In genomic region chr13:59441068-59441467, GRCh38 we compare ENCODE assay signal across 7 cellular contexts.
DNase-seq lines count a peak whose midpoint lies in the region; ATAC-seq and TF ChIP-seq lines count a peak whose summit lies in the region.
"Not testable (repeated sequence)": the region's sequence is repeated elsewhere in the genome, so short reads cannot be mapped to it uniquely, and the experiment has no call there.

No MANE protein-coding gene starts in this region.

- intact Hi-C loops in activated CD4-positive, alpha-beta T cell treated with anti-CD3 and anti-CD28 coated beads for 36 hours (cut with DNase I, micrococcal nuclease), result not testable (repeated sequence)

- not testable (repeated sequence) for H3K9me3 Mint-ChIP-seq in CD8-positive, alpha-beta memory T cell; activated CD4-positive, alpha-beta T cell treated with anti-CD3 and anti-CD28 coated beads for 36 hours (ENCODE audit: low read depth); activated T-helper 17 cell treated with anti-CD3 and anti-CD28 coated beads, Interleukin-2, amount 50 U/mL, for 72 hours; activated naive CD8-positive, alpha-beta T cell (ENCODE audit: low read depth)
- peaks cover 0 to 10% (median 3%) of the 10 kb centered on the region in 9 donors for H3K9me3 Mint-ChIP-seq in naive thymus-derived CD8-positive, alpha-beta T cell

- H3K27me3 Mint-ChIP-seq in CD8-positive, alpha-beta memory T cell, result peaks cover 4 to 46% of the 10 kb centered on the region in 2 donors
- peaks cover 11% of the 10 kb centered on the region for H3K27me3 Mint-ChIP-seq in activated CD4-positive, alpha-beta T cell treated with anti-CD3 and anti-CD28 coated beads for 36 hours
- H3K27me3 Mint-ChIP-seq in activated T-helper 17 cell treated with anti-CD3 and anti-CD28 coated beads, Interleukin-2, amount 50 U/mL, for 72 hours, result peaks cover 21% of the 10 kb centered on the region
- not testable (repeated sequence) for H3K27me3 Mint-ChIP-seq in activated naive CD8-positive, alpha-beta T cell
- H3K27me3 Mint-ChIP-seq in naive thymus-derived CD8-positive, alpha-beta T cell, result peaks cover 6 to 19% (median 14%) of the 10 kb centered on the region in 5 donors

- not testable (repeated sequence) for H3F3A ChIP-seq in Loucy (ENCODE audit: low read depth)

- H3K4me1 Mint-ChIP-seq in CD8-positive, alpha-beta memory T cell, result peaks cover 4 to 11% (median 6%) of the 10 kb centered on the region in 3 donors
- not testable (repeated sequence) for H3K4me1 Mint-ChIP-seq in activated CD4-positive, alpha-beta T cell treated with anti-CD3 and anti-CD28 coated beads for 36 hours; activated T-helper 17 cell treated with anti-CD3 and anti-CD28 coated beads, Interleukin-2, amount 50 U/mL, for 72 hours
- peaks cover 13% of the 10 kb centered on the region for H3K4me1 Mint-ChIP-seq in activated naive CD8-positive, alpha-beta T cell (ENCODE audit: low read depth)
- peaks cover 0 to 13% (median 7%) of the 10 kb centered on the region in 4 donors for H3K4me1 Mint-ChIP-seq in naive thymus-derived CD8-positive, alpha-beta T cell

- H3K27ac ChIP-seq in CD8-positive, alpha-beta memory T cell (ENCODE audit: low read depth, low read length), result not testable (repeated sequence)

- not testable (repeated sequence) for H3K79me2 ChIP-seq in Loucy (ENCODE audit: insufficient read depth, low read length)

- not testable (repeated sequence) for H3K9me3 ChIP-seq in CD8-positive, alpha-beta memory T cell (ENCODE audit: low read length); Loucy (ENCODE audit: insufficient read depth, low read depth, low read length)

- not testable (repeated sequence) for TF ChIP-seq CTCF in Loucy (conservative IDR thresholded peaks at IDR 0.05; ENCODE audit: low read length)

- ATAC-seq in activated CD4-positive, alpha-beta T cell treated with anti-CD3 and anti-CD28 coated beads for 36 hours; activated T-helper 17 cell treated with anti-CD3 and anti-CD28 coated beads, Interleukin-2, amount 50 U/mL, for 72 hours (replicated peaks): not testable (repeated sequence)
- peak; percentile 55 to 77 for ATAC-seq in naive thymus-derived CD8-positive, alpha-beta T cell

- H3K36me3 ChIP-seq in CD8-positive, alpha-beta memory T cell (ENCODE audit: insufficient read depth, low read length); Loucy (ENCODE audit: insufficient read depth, low read length): not testable (repeated sequence)

- not testable (repeated sequence) for H2AFZ ChIP-seq in Loucy (ENCODE audit: low read length)

- peak overlapping the region in 1 of 8 donors; percentile 4 for H3K27ac Mint-ChIP-seq in CD8-positive, alpha-beta memory T cell
- not testable (repeated sequence) for H3K27ac Mint-ChIP-seq in activated CD4-positive, alpha-beta T cell treated with anti-CD3 and anti-CD28 coated beads for 36 hours; activated T-helper 17 cell treated with anti-CD3 and anti-CD28 coated beads, Interleukin-2, amount 50 U/mL, for 72 hours; activated naive CD8-positive, alpha-beta T cell
- peak overlapping the region in 6 of 10 donors; percentile 11 to 85 (median 70) for H3K27ac Mint-ChIP-seq in naive thymus-derived CD8-positive, alpha-beta T cell

- not testable (repeated sequence) for H3K36me3 Mint-ChIP-seq in CD8-positive, alpha-beta memory T cell; activated CD4-positive, alpha-beta T cell treated with anti-CD3 and anti-CD28 coated beads for 36 hours (ENCODE audit: low read depth); activated T-helper 17 cell treated with anti-CD3 and anti-CD28 coated beads, Interleukin-2, amount 50 U/mL, for 72 hours (ENCODE audit: low read depth); activated naive CD8-positive, alpha-beta T cell; naive thymus-derived CD8-positive, alpha-beta T cell

- not testable (repeated sequence) for H3K27me3 ChIP-seq in CD8-positive, alpha-beta memory T cell (ENCODE audit: insufficient read depth, low read length, poor library complexity, severe bottlenecking); Loucy (ENCODE audit: insufficient read depth, low read length, poor library complexity, severe bottlenecking)

- POLR2A ChIA-PET in CD8-positive, alpha-beta memory T cell (lab: Charles Lee); activated CD4-positive, alpha-beta T cell treated with anti-CD3 and anti-CD28 coated beads for 36 hours (lab: Charles Lee): not testable (repeated sequence)
- POLR2A ChIA-PET in naive thymus-derived CD8-positive, alpha-beta T cell (lab: Charles Lee), result interaction anchor here (1.0 kb wide), 1 partner anchor 49 kb away, joined by 3 read pairs; no protein-coding TSS in a partner anchor

- CTCF ChIA-PET in CD8-positive, alpha-beta memory T cell (lab: Charles Lee), result not testable (repeated sequence)
- CTCF ChIA-PET in activated CD4-positive, alpha-beta T cell treated with anti-CD3 and anti-CD28 coated beads for 36 hours (lab: Charles Lee), result interaction anchor here (1.0 kb wide), 1 partner anchor 49 kb away, joined by 3 read pairs; no protein-coding TSS in a partner anchor

- not testable (repeated sequence) for DNase-seq in CD8-positive, alpha-beta memory T cell
- peak; percentile 12 for DNase-seq in activated CD4-positive, alpha-beta T cell treated with anti-CD3 and anti-CD28 coated beads for 36 hours
- peak; percentile 57 for DNase-seq in activated CD8-positive, alpha-beta memory T cell treated with anti-CD3 and anti-CD28 coated beads for 24 hours
- peak in 1 of 10 donors; percentile 6 for DNase-seq in naive thymus-derived CD8-positive, alpha-beta T cell

- not testable (repeated sequence) for H3K4me1 ChIP-seq in CD8-positive, alpha-beta memory T cell (ENCODE audit: insufficient read depth, low read length)
- H3K4me1 ChIP-seq in Loucy (ENCODE audit: insufficient read depth, low read length, poor library complexity, severe bottlenecking), result peaks cover 56% of the 10 kb centered on the region

- not testable (repeated sequence) for H3K9me2 ChIP-seq in Loucy (replicated peaks; ENCODE audit: low read depth, low read length)

- peak overlapping the region; percentile 71 for H3K4me2 ChIP-seq in Loucy (ENCODE audit: low read depth, low read length, poor library complexity, severe bottlenecking)

- H3K9ac ChIP-seq in Loucy (ENCODE audit: low read depth, low read length, poor library complexity, severe bottlenecking), result peak overlapping the region; percentile 37

- H3K4me3 Mint-ChIP-seq in CD8-positive, alpha-beta memory T cell, result peak overlapping the region in 6 of 7 donors; percentile 0 to 83 (median 24)
- peak overlapping the region; percentile 57 for H3K4me3 Mint-ChIP-seq in activated CD4-positive, alpha-beta T cell treated with anti-CD3 and anti-CD28 coated beads for 36 hours
- H3K4me3 Mint-ChIP-seq in activated T-helper 17 cell treated with anti-CD3 and anti-CD28 coated beads, Interleukin-2, amount 50 U/mL, for 72 hours, result peak overlapping the region; percentile 33
- peak overlapping the region; percentile 74 for H3K4me3 Mint-ChIP-seq in activated naive CD8-positive, alpha-beta T cell
- H3K4me3 Mint-ChIP-seq in naive thymus-derived CD8-positive, alpha-beta T cell, result peak overlapping the region in 9 of 10 donors; percentile 16 to 88 (median 79)

- H3K4me3 ChIP-seq in CD8-positive, alpha-beta memory T cell (ENCODE audit: low read length), result not testable (repeated sequence)
- H3K4me3 ChIP-seq in Loucy (ENCODE audit: low read length, poor library complexity, severe bottlenecking), result peak overlapping the region; percentile 53

- not testable (repeated sequence) for H4K20me1 ChIP-seq in Loucy (ENCODE audit: insufficient read depth, low read length, poor library complexity, severe bottlenecking)

Comparison
In these comparisons a context has a peak if more than half of its experiments do, and no peak if none do; other contexts are left out.
1. H3K4me3 Mint-ChIP-seq: peak in every context shown above with its lines; median percentile 79 in naive thymus-derived CD8-positive, alpha-beta T cell; 74 in activated naive CD8-positive, alpha-beta T cell; 57 in activated CD4-positive, alpha-beta T cell treated with anti-CD3 and anti-CD28 coated beads for 36 hours; 33 in activated T-helper 17 cell treated with anti-CD3 and anti-CD28 coated beads, Interleukin-2, amount 50 U/mL, for 72 hours; 24 in CD8-positive, alpha-beta memory T cell.